ENCODE assay signal across 28 cellular contexts in the genomic region with DNA sequence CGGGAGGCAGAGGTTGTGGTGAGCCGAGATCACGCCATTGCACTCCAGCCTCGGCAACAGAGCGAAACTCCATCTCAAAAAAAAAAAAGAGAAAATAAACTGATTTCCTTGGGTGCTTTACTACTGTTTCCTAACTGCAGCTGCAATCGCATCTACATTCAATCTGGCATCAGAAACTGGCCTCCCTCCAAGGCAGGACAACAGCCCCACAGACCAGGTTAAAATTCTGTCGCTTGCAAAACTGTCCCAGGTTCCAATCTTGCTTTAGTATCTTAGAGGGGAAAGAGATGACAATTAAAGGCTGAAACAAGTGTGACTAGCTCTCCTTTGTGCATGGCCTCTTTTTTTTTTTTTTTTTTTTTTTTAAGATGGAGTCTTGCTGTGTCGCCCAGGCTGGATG.
"Had no signal": no experiment of that assay in that cellular context is flagged by ENCODE, and none has a peak within 500 bp of the region (broad histone marks: within the 10 kb centered on the region; RNA-seq: fewer than 3 reads in every experiment).

No MANE protein-coding gene starts in this region.

- H3K36me3 ChIP-seq: SJSA1 had no signal

- H3K4me2 ChIP-seq: KMS-11, PC-9, SK-N-SH had no signal

- H3K9me3 ChIP-seq: SJSA1, SK-N-SH had no signal

- H3K4me3 ChIP-seq: PC-9, SJSA1 had no signal

- DNase-seq: Karpas-422, MM.1S, MV-4-11, NCI-H1092, NCI-H1105, NCI-H1417 treated with DMSO at 0.1 percent for 48 hours, NCI-H1436 treated with DMSO at 0.1 percent for 48 hours, NCI-H1694 treated with DMSO at 0.1 percent for 48 hours, NCI-H187 treated with DMSO at 0.1 percent for 48 hours, NCI-H2029, NCI-H2081, NCI-H2171 treated with DMSO at 0.1 percent for 48 hours, NCI-H2227 treated with DMSO at 0.1 percent for 48 hours, NCI-H345, NCI-H446, NCI-H510A treated with DMSO at 0.1 percent for 48 hours, NCI-H524 treated with DMSO at 0.1 percent for 48 hours, NCI-H526 treated with DMSO at 0.1 percent for 48 hours, NCI-H774, PC-9, Right ventricle myocardium superior, SHP77 treated with DMSO at 0.1 percent for 48 hours, SK-N-SH, SW 1271 had no signal

- H2AFZ ChIP-seq: PC-9 had no signal

- H3K4me1 ChIP-seq: SJSA1 had no signal

- H3K27ac ChIP-seq: KMS-11, PC-9, SJSA1 had no signal

- ATAC-seq: Panc1 had no signal

- H3K9ac ChIP-seq: KMS-11, SK-N-SH had no signal

- FAIRE-seq: RCC 7860 had no signal

- H3K27me3 ChIP-seq: SJSA1 had no signal
